15 cellular contexts compared by ENCODE assay signal in the genomic region with DNA sequence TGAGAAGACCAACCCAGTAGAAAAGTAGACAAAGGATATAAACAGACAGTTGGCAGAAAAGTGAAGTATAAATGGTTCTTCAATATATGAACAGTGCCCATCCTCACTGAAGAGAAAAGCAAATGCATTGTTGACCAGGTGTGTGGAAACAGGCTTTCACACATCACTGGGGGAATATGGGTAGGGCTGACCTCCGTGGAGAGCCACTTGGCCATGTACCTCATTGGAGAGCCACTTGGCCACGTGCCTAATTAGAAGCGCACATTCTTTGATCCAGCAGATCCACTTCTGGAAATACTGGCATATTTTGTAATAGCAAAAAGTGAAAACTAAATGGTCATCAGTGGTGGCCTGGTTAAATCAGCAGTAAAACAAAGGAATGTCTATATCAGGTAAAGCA. TPM values are rescaled to one million over a fixed set of nuclear protein-coding genes. Genes with fewer than 3 reads are reported as not detected.
DNase-seq lines count a peak whose midpoint lies in the region; ATAC-seq and TF ChIP-seq lines count a peak whose summit lies in the region.
"Had no signal": no experiment of that assay in that cellular context is flagged by ENCODE, and none has a peak within 500 bp of the region (broad histone marks: within the 10 kb centered on the region; RNA-seq: fewer than 3 reads in every experiment).

No MANE protein-coding gene starts in this region.

- H3K27ac Mint-ChIP-seq in activated naive CD4-positive, alpha-beta T cell treated with anti-CD3 and anti-CD28 coated beads for 36 hours = peak overlapping the region; percentile 0
- peak overlapping the region; percentile 98 for H3K27ac Mint-ChIP-seq in WTC11

- WGBS in mesodermal cell (ENCODE audit: insufficient coverage in 2 of 2), 2 experiments = 93 to 94% methylated on average over 3 of the region's 3 CpGs
- 10 to 21% methylated on average over 3 of the region's 3 CpGs for WGBS in thyroid gland, 2 donors
- WGBS in GM23248 (ENCODE audit: low coverage in 1 of 2, low lambda C conversion rate in 2 of 2, missing lambda C conversion rate in 2 of 2), 2 experiments = 69 to 73% methylated on average over 3 of the region's 3 CpGs

- intact Hi-C loops in activated naive CD4-positive, alpha-beta T cell treated with anti-CD3 and anti-CD28 coated beads for 36 hours (cut with micrococcal nuclease) = loop anchor here (5.0 kb wide), 1 partner anchor 41 kb away; a partner anchor contains a TSS
- intact Hi-C loops in thyroid gland (cut with DNase I) = no loop called here

- H3K27me3 ChIP-seq in thyroid gland = no peaks in the 10 kb centered on the region
- H3K27me3 ChIP-seq in GM23248 (replicated peaks; ENCODE audit: insufficient read depth) = no peaks in the 10 kb centered on the region
- H3K27me3 ChIP-seq: breast epithelium, heart right ventricle, spleen had no signal

- H3K36me3 Mint-ChIP-seq in activated naive CD4-positive, alpha-beta T cell treated with anti-CD3 and anti-CD28 coated beads for 36 hours (ENCODE audit: low read depth) = peaks cover 8% of the 10 kb centered on the region
- H3K36me3 Mint-ChIP-seq in WTC11 = no peaks in the 10 kb centered on the region

- no peak for TF ChIP-seq POLR2A in thyroid gland (IDR thresholded peaks at IDR 0.05)

- H3K79me2 ChIP-seq in GM23248 (ENCODE audit: insufficient read depth) = peaks cover 100% of the 10 kb centered on the region

- peaks cover 47% of the 10 kb centered on the region for H4K20me1 ChIP-seq in GM23248 (ENCODE audit: insufficient read depth)

- POLR2A ChIA-PET in WTC11 (lab: Charles Lee) = interaction anchor here (0.5 kb wide), 1 partner anchor 29 kb away, joined by 3 read pairs; no protein-coding TSS in a partner anchor

- peaks cover 79% of the 10 kb centered on the region for H3K4me1 Mint-ChIP-seq in activated naive CD4-positive, alpha-beta T cell treated with anti-CD3 and anti-CD28 coated beads for 36 hours (ENCODE audit: low read depth)
- peaks cover 64% of the 10 kb centered on the region for H3K4me1 Mint-ChIP-seq in WTC11

- TF ChIP-seq CTCF in WTC11 (IDR thresholded peaks at IDR 0.05) (no peak), thyroid gland (IDR thresholded peaks at IDR 0.05) (no peak)

- no peak for ATAC-seq in WTC11

- DNase-seq in activated naive CD4-positive, alpha-beta T cell treated with anti-CD3 and anti-CD28 coated beads for 36 hours = no peak
- no peak for DNase-seq in activated naive CD4-positive, alpha-beta T cell (lab: John Stamatoyannopoulos, UW)
- DNase-seq in WTC11 (ENCODE audit: low spot score) (no peak), thyroid gland (peak; percentile 76 to 87), 8988T (no peak), GM23248 (no peak)
- DNase-seq in activated CD4-positive, CD25-positive, alpha-beta regulatory T cell (lab: John Stamatoyannopoulos, UW) = no peak
- DNase-seq: ACHN, HFFc6, NCI-H187 treated with DMSO at 0.1 percent for 48 hours, spleen had no signal

- H3K4me2 ChIP-seq in GM23248 (ENCODE audit: unreplicated experiment) = no peak overlapping the region

- H3K9me3 ChIP-seq in mesodermal cell (ENCODE audit: control insufficient read depth, low read length) (no peaks in the 10 kb centered on the region), thyroid gland (no peaks in the 10 kb centered on the region), GM23248 (ENCODE audit: low read depth) (no peaks in the 10 kb centered on the region)
- H3K9me3 ChIP-seq: breast epithelium, heart right ventricle, spleen had no signal

- H3K27me3 Mint-ChIP-seq in activated naive CD4-positive, alpha-beta T cell treated with anti-CD3 and anti-CD28 coated beads for 36 hours (ENCODE audit: low read depth) = no peaks in the 10 kb centered on the region
- H3K27me3 Mint-ChIP-seq in WTC11 (ENCODE audit: low read depth) = no peaks in the 10 kb centered on the region

- H3K4me3 ChIP-seq in mesodermal cell (ENCODE audit: extremely low read depth, insufficient read depth, low read length, poor library complexity, severe bottlenecking) (no peak overlapping the region), thyroid gland (replicated peaks in 1 of 3) (no peak overlapping the region), GM23248 (no peak overlapping the region)
- H3K4me3 ChIP-seq: heart right ventricle, spleen had no signal

- H3K9me3 Mint-ChIP-seq in activated naive CD4-positive, alpha-beta T cell treated with anti-CD3 and anti-CD28 coated beads for 36 hours = no peaks in the 10 kb centered on the region
- H3K9me3 Mint-ChIP-seq in WTC11 = no peaks in the 10 kb centered on the region
- H3K9me3 Mint-ChIP-seq: HFFc6 had no signal

- CTCF ChIA-PET in activated naive CD4-positive, alpha-beta T cell treated with anti-CD3 and anti-CD28 coated beads for 36 hours (lab: Charles Lee) = no interaction called here
- CTCF ChIA-PET in WTC11 (lab: Charles Lee) = no interaction called here

- peaks cover 19% of the 10 kb centered on the region; the same call in 1 of the 2 replicates for H3F3A ChIP-seq in GM23248 (ENCODE audit: insufficient read depth)

- H3K36me3 ChIP-seq in mesodermal cell (ENCODE audit: control insufficient read depth, insufficient read depth, low read length) (no peaks in the 10 kb centered on the region), thyroid gland (no peaks in the 10 kb centered on the region), GM23248 (ENCODE audit: low read depth) (no peaks in the 10 kb centered on the region)
- H3K36me3 ChIP-seq: breast epithelium, spleen had no signal

- H2AFZ ChIP-seq in GM23248 = no peak overlapping the region

- in situ Hi-C loops in GM23248 (cut with MboI) = no loop called here

- H3K4me1 ChIP-seq in mesodermal cell (ENCODE audit: control insufficient read depth, insufficient read depth, low read length, poor library complexity, severe bottlenecking) (peaks cover 10% of the 10 kb centered on the region), thyroid gland (peaks cover 80 to 85% of the 10 kb centered on the region in 2 donors), GM23248 (ENCODE audit: insufficient read depth) (peaks cover 25% of the 10 kb centered on the region)

- H3K27ac ChIP-seq in mesodermal cell (ENCODE audit: low read depth, low read length, severe bottlenecking) (peak overlapping the region; percentile 57), thyroid gland (peak overlapping the region; percentile 46 to 77 (median 62)), GM23248 (no peak overlapping the region)
- H3K27ac ChIP-seq: HL-60 had no signal

- H3K9ac ChIP-seq in GM23248 = no peak overlapping the region

- no peaks in the 10 kb centered on the region for H3K9me2 ChIP-seq in GM23248 (ENCODE audit: insufficient read depth)

- H3K4me3 Mint-ChIP-seq in activated naive CD4-positive, alpha-beta T cell treated with anti-CD3 and anti-CD28 coated beads for 36 hours = no peak overlapping the region
- H3K4me3 Mint-ChIP-seq in WTC11 = no peak overlapping the region

TF ChIP-seq in WTC11, 78 proteins besides CTCF, POLR2A, EP300 and RAD21 (continues in another document):
- TF ChIP-seq, protein P1, sequence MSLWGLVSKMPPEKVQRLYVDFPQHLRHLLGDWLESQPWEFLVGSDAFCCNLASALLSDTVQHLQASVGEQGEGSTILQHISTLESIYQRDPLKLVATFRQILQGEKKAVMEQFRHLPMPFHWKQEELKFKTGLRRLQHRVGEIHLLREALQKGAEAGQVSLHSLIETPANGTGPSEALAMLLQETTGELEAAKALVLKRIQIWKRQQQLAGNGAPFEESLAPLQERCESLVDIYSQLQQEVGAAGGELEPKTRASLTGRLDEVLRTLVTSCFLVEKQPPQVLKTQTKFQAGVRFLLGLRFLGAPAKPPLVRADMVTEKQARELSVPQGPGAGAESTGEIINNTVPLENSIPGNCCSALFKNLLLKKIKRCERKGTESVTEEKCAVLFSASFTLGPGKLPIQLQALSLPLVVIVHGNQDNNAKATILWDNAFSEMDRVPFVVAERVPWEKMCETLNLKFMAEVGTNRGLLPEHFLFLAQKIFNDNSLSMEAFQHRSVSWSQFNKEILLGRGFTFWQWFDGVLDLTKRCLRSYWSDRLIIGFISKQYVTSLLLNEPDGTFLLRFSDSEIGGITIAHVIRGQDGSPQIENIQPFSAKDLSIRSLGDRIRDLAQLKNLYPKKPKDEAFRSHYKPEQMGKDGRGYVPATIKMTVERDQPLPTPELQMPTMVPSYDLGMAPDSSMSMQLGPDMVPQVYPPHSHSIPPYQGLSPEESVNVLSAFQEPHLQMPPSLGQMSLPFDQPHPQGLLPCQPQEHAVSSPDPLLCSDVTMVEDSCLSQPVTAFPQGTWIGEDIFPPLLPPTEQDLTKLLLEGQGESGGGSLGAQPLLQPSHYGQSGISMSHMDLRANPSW (CRISPR knock-in tag; conservative IDR thresholded peaks at IDR 0.05; ENCODE audit: low read depth) = no peak
- TF ChIP-seq, protein P2, sequence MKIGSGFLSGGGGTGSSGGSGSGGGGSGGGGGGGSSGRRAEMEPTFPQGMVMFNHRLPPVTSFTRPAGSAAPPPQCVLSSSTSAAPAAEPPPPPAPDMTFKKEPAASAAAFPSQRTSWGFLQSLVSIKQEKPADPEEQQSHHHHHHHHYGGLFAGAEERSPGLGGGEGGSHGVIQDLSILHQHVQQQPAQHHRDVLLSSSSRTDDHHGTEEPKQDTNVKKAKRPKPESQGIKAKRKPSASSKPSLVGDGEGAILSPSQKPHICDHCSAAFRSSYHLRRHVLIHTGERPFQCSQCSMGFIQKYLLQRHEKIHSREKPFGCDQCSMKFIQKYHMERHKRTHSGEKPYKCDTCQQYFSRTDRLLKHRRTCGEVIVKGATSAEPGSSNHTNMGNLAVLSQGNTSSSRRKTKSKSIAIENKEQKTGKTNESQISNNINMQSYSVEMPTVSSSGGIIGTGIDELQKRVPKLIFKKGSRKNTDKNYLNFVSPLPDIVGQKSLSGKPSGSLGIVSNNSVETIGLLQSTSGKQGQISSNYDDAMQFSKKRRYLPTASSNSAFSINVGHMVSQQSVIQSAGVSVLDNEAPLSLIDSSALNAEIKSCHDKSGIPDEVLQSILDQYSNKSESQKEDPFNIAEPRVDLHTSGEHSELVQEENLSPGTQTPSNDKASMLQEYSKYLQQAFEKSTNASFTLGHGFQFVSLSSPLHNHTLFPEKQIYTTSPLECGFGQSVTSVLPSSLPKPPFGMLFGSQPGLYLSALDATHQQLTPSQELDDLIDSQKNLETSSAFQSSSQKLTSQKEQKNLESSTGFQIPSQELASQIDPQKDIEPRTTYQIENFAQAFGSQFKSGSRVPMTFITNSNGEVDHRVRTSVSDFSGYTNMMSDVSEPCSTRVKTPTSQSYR (CRISPR knock-in tag; IDR thresholded peaks at IDR 0.05) = no peak
- TF ChIP-seq OVOL2 (CRISPR knock-in tag; IDR thresholded peaks at IDR 0.05; ENCODE audit: borderline replicate concordance) (no peak), NR2C2 (CRISPR knock-in tag; IDR thresholded peaks at IDR 0.05) (no peak), ZNF396 (CRISPR knock-in tag; IDR thresholded peaks at IDR 0.05; ENCODE audit: borderline replicate concordance) (no peak), MYBL2 (CRISPR knock-in tag; IDR thresholded peaks at IDR 0.05) (no peak)

RNA-seq across cellular contexts. Expression of a gene that starts 43.2 kb away (rescaled TPM):
- total RNA-seq in activated naive CD4-positive, alpha-beta T cell treated with anti-CD3 and anti-CD28 coated beads for 36 hours = 10 to 100 TPM; 84.7 to 87.0 TPM
- total RNA-seq in WTC11 (2021) = 124 to 138 TPM (median 132 TPM) in 3 replicates
- 79.4 TPM for polyA plus RNA-seq in mesodermal cell (2013, experiment 1 of 2)
- polyA plus RNA-seq in mesodermal cell (2013, experiment 2 of 2) = 83.1 TPM
- total RNA-seq in thyroid gland = 100 to 1,000 TPM; 238 to 334 (median 268) TPM
- 71.2 and 96.0 TPM in 2 replicates for total RNA-seq in GM23248 (2014; rRNA removed; shearing (Covaris generic))
- 47.5 and 47.9 TPM in 2 replicates for polyA plus RNA-seq in GM23248 (2016; fragmentation: Nextera tagmentation; extraction: Ambion mirVana)

Comparison
In these comparisons a context has a peak if more than half of its experiments do, and no peak if none do; other contexts are left out.
1. DNase-seq: peak in thyroid gland (2 of 2); none in activated naive CD4-positive, alpha-beta T cell treated with anti-CD3 and anti-CD28 coated beads for 36 hours (single experiment), activated naive CD4-positive, alpha-beta T cell (0 of 4), WTC11 (single experiment), activated CD4-positive, CD25-positive, alpha-beta regulatory T cell (0 of 4), 8988T (single experiment) and GM23248 (single experiment).